In genomic region chr2:162091325-162092007, GRCh38 we compare ENCODE assay signal across 11 cellular contexts. TPM values are rescaled to one million over a fixed set of nuclear protein-coding genes. Genes with fewer than 3 reads are reported as not detected.
A peak's percentile ranks its signal among the peaks of the same experiment; 100 is the strongest.
DNase-seq lines count a peak whose midpoint lies in the region; ATAC-seq and TF ChIP-seq lines count a peak whose summit lies in the region.
"Had no signal": no experiment of that assay in that cellular context is flagged by ENCODE, and none has a peak within 500 bp of the region (broad histone marks: within the 10 kb centered on the region; RNA-seq: fewer than 3 reads in every experiment).

No MANE protein-coding gene starts in this region.

- 67 to 77% (median 71%) methylated on average over 7 of the region's 7 CpGs for WGBS in adrenal gland, 4 donors
- 86% methylated on average over 7 of the region's 7 CpGs for whole genome bisulfite sequencing in liver

- TF ChIP-seq CTCF in HFF-Myc (IDR thresholded peaks at IDR 0.05; ENCODE audit: low read depth, low read length, missing control alignments): peak; percentile 42
- TF ChIP-seq CTCF in adrenal gland (IDR thresholded peaks at IDR 0.05): no peak
- TF ChIP-seq CTCF in liver (IDR thresholded peaks at IDR 0.05; ENCODE audit: low read depth, low read length, missing input control): no peak

- H3K9me3 ChIP-seq in adrenal gland (replicated peaks in 1 of 3): no peaks in the 10 kb centered on the region
- H3K9me3 ChIP-seq in liver (ENCODE audit: control insufficient read depth in 4 of 4, low read length in 3 of 4): no peaks in the 10 kb centered on the region
- H3K9me3 ChIP-seq: right atrium auricular region, tibial nerve had no signal

- H3K27ac ChIP-seq in adrenal gland (peak overlapping the region in 3 of 5 donors; percentile 20 to 64 (median 53)), liver (ENCODE audit: low read depth in 1 of 2, low read length in 2 of 2) (no peak overlapping the region)
- H3K27ac ChIP-seq: right atrium auricular region, tibial nerve had no signal

- H3K36me3 ChIP-seq in adrenal gland (replicated peaks in 1 of 2) (no peaks in the 10 kb centered on the region), liver (ENCODE audit: control insufficient read depth in 4 of 4, insufficient read depth in 3 of 4, low read depth in 1 of 4, low read length in 3 of 4) (no peaks in the 10 kb centered on the region)
- H3K36me3 ChIP-seq: right atrium auricular region, tibial nerve had no signal

- TF ChIP-seq RAD21 in liver (IDR thresholded peaks at IDR 0.05): peak in 1 of 2 donors; percentile 13

- peaks cover 0 to 15% of the 10 kb centered on the region in 2 donors for H3K4me1 ChIP-seq in adrenal gland (replicated peaks in 1 of 2)
- peaks cover 3 to 10% (median 9%) of the 10 kb centered on the region in 4 donors for H3K4me1 ChIP-seq in liver (ENCODE audit: control insufficient read depth in 4 of 4, insufficient read depth in 4 of 4, low read length in 3 of 4)

- ATAC-seq in HG02571 (IDR thresholded peaks at IDR 0.05; ENCODE audit: unreplicated experiment): no peak

- DNase-seq in EH (ENCODE audit: low read depth) (peak; percentile 75), HFF-Myc (ENCODE audit: extremely low read depth, low read depth) (peak; percentile 61), adrenal gland (peak in 4 of 7 donors; percentile 21 to 54 (median 32)), HUDEP-2 (lab: John Stamatoyannopoulos, UW; ENCODE audit: unreplicated experiment in 76 of 76) (no peak), NCI-H187 treated with DMSO at 0.1 percent for 48 hours (lab: John Stamatoyannopoulos, UW) (no peak), epidermal melanocyte (ENCODE audit: insufficient read length, low spot score) (no peak)
- DNase-seq: MV-4-11 had no signal

- TF ChIP-seq POLR2A in adrenal gland (IDR thresholded peaks at IDR 0.05): no peak

- H3K9ac ChIP-seq in liver (ENCODE audit: low read depth in 1 of 2, low read length in 2 of 2): no peak overlapping the region

- H3K4me3 ChIP-seq in HFF-Myc (replicated peaks; ENCODE audit: low read depth, low read length) (no peak overlapping the region), adrenal gland (no peak overlapping the region), liver (ENCODE audit: low read depth in 1 of 3, low read length in 3 of 3) (no peak overlapping the region)
- H3K4me3 ChIP-seq: right atrium auricular region, tibial nerve had no signal

- H3K27me3 ChIP-seq in adrenal gland (no peaks in the 10 kb centered on the region), liver (ENCODE audit: control insufficient read depth in 4 of 4, insufficient read depth in 4 of 4, low read length in 3 of 4) (no peaks in the 10 kb centered on the region)
- H3K27me3 ChIP-seq: right atrium auricular region, tibial nerve had no signal

- intact Hi-C loops in adrenal gland (cut with DNase I): no loop called here

TF ChIP-seq in liver, 16 proteins besides CTCF, POLR2A, EP300 and RAD21:
- TF ChIP-seq YY1 (IDR thresholded peaks at IDR 0.05) (peak; percentile 45), HNF4G (IDR thresholded peaks at IDR 0.05) (no peak), EGR1 (IDR thresholded peaks at IDR 0.05; ENCODE audit: low read depth in 2 of 2) (no peak), TAF1 (conservative IDR thresholded peaks at IDR 0.05) (no peak), FOXA2 (IDR thresholded peaks at IDR 0.05) (no peak), FOXA1 (IDR thresholded peaks at IDR 0.05) (no peak), REST (IDR thresholded peaks at IDR 0.05) (no peak), SP1 (IDR thresholded peaks at IDR 0.05) (no peak), GABPA (IDR thresholded peaks at IDR 0.05 in 1 of 2, conservative IDR thresholded peaks at IDR 0.05 in 1 of 2) (no peak), ZBTB33 (IDR thresholded peaks at IDR 0.05) (no peak), NR2F2 (IDR thresholded peaks at IDR 0.05) (no peak), JUND (IDR thresholded peaks at IDR 0.05) (no peak), HNF4A (conservative IDR thresholded peaks at IDR 0.05) (no peak)
- TF ChIP-seq, protein P1, sequence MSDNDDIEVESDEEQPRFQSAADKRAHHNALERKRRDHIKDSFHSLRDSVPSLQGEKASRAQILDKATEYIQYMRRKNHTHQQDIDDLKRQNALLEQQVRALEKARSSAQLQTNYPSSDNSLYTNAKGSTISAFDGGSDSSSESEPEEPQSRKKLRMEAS (IDR thresholded peaks at IDR 0.05): peak; percentile 61
- TF ChIP-seq, protein P2, sequence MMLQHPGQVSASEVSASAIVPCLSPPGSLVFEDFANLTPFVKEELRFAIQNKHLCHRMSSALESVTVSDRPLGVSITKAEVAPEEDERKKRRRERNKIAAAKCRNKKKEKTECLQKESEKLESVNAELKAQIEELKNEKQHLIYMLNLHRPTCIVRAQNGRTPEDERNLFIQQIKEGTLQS (IDR thresholded peaks at IDR 0.05): no peak

RNA-seq across cellular contexts. Expression of gene DPP4, which starts 17.5 kb away (rescaled TPM):
- 10 to 100 TPM in 3 of 8 donors, 1 to 10 TPM in 5; 1.9 to 49.2 (median 7.8) TPM for total RNA-seq in adrenal gland
- 1 to 10 TPM in 1 of 3 donors, under 1 TPM in 2; 0.72 to 8.0 (median 0.77) TPM for polyA plus RNA-seq in adrenal gland
- 10 to 100 TPM; 14.4 to 30.1 TPM for total RNA-seq in liver
- polyA plus RNA-seq in liver: 10 to 100 TPM in 1 of 2 donors, 1 to 10 TPM in 1; 9.6 to 12.7 TPM

Comparison
In these comparisons a context has a peak if more than half of its experiments do, and no peak if none do; other contexts are left out.
1. DNase-seq: peak in EH (single experiment), HFF-Myc (single experiment) and adrenal gland (4 of 7); none in HUDEP-2 (0 of 76), NCI-H187 treated with DMSO at 0.1 percent for 48 hours (single experiment) and epidermal melanocyte (single experiment).
2. H3K27ac ChIP-seq: peak in adrenal gland (3 of 5); none in liver (0 of 2).